ENCODE assay signal across 17 cellular contexts in genomic region chr3:61871646-61872045, GRCh38.
"Had no signal": no experiment of that assay in that cellular context is flagged by ENCODE, and none has a peak within 500 bp of the region (broad histone marks: within the 10 kb centered on the region; RNA-seq: fewer than 3 reads in every experiment).

No MANE protein-coding gene starts in this region.

- H3K9me3 ChIP-seq: gastroesophageal sphincter, mucosa of descending colon, testis had no signal

- H3K27me3 ChIP-seq: gastroesophageal sphincter, hepatocyte, testis had no signal

- DNase-seq: activated CD4-positive, alpha-beta T cell treated with anti-CD3 and anti-CD28 coated beads, Interleukin-2, amount 10 ng/mL, durations not matched to agents 7 days and 5 days; activated CD4-positive, CD25-positive, alpha-beta regulatory T cell; activated naive CD4-positive, alpha-beta T cell treated with anti-CD3 and anti-CD28 coated beads, Interleukin-2, amount 10 ng/mL, durations not matched to agents 7 days and 5 days; central memory CD4-positive, alpha-beta T cell; cortex of kidney; effector memory CD4-positive, alpha-beta T cell; left cardiac atrium; mucosa of descending colon; stimulated activated CD4-positive, alpha-beta T cell treated with anti-CD3 and anti-CD28 coated beads, Interleukin-15, amount 100 ng/mL, for 24 hours; stimulated activated CD4-positive, alpha-beta T cell treated with anti-CD3 and anti-CD28 coated beads, Interleukin-4, amount 100 ng/mL, for 24 hours; T-helper 17 cell; testis had no signal

- H3K4me3 ChIP-seq: gastroesophageal sphincter, hepatocyte, lung, mucosa of descending colon, testis had no signal

- FAIRE-seq: TTC549 had no signal

- ATAC-seq: gastroesophageal sphincter; left cardiac atrium; mucosa of descending colon; natural killer cell treated with Interleukin-12 subunit alpha and Interleukin-12 subunit beta and Interleukin-15 and Interleukin-18, amount 100 ng/mL, for 72 hours; T-helper 17 cell had no signal

- H3K27ac ChIP-seq: hepatocyte, testis had no signal

- H2AFZ ChIP-seq: hepatocyte had no signal

- H3K36me3 ChIP-seq: gastroesophageal sphincter had no signal

- H3K4me2 ChIP-seq: hepatocyte had no signal

- H3K4me1 ChIP-seq: testis had no signal
